ENCODE assay signal across 19 cellular contexts in genomic region chr5:9125852-9126251, GRCh38.
A peak's percentile ranks its signal among the peaks of the same experiment; 100 is the strongest.
DNase-seq lines count a peak whose midpoint lies in the region; ATAC-seq and TF ChIP-seq lines count a peak whose summit lies in the region.
"Had no signal": no experiment of that assay in that cellular context is flagged by ENCODE, and none has a peak within 500 bp of the region (broad histone marks: within the 10 kb centered on the region; RNA-seq: fewer than 3 reads in every experiment).

No MANE protein-coding gene starts in this region.

- peak; percentile 16 for DNase-seq in GM10266 (ENCODE audit: extremely low spot score)
- no peak for DNase-seq in midbrain (lab: John Stamatoyannopoulos, UW)
- no peak for DNase-seq in NCI-H1930 (lab: John Stamatoyannopoulos, UW)
- DNase-seq in LoVo (ENCODE audit: low spot score) = no peak
- no peak for DNase-seq in NCI-H1105 treated with DMSO at 0.1 percent for 48 hours (lab: John Stamatoyannopoulos, UW)
- DNase-seq: activated CD4-positive, alpha-beta T cell treated with anti-CD3 and anti-CD28 coated beads, Interleukin-2, amount 50 U/mL, for 1 hour; activated T-cell treated with anti-CD3 and anti-CD28 coated beads, Interleukin-2, amount 50 U/mL, for 72 hours; amniotic stem cell; CD4-positive, CD25-positive, alpha-beta regulatory T cell; H7; heart left ventricle; left cardiac atrium; NCI-H2029 treated with DMSO at 0.1 percent for 48 hours; pancreas; T1000 had no signal

- ATAC-seq in GM18909 (IDR thresholded peaks at IDR 0.05; ENCODE audit: poor library complexity, unreplicated experiment) (peak; percentile 77), HG02623 (IDR thresholded peaks at IDR 0.05; ENCODE audit: unreplicated experiment) (peak; percentile 78), HG03378 (IDR thresholded peaks at IDR 0.05; ENCODE audit: unreplicated experiment) (peak; percentile 80)
- ATAC-seq: heart left ventricle, left cardiac atrium, pancreas, Right ventricle myocardium inferior had no signal

- TF ChIP-seq CTCF in GM10266 (IDR thresholded peaks at IDR 0.05; ENCODE audit: control insufficient read depth, insufficient read depth, low read depth, missing control alignments) = no peak
